In genomic region chr3:41417574-41417973, GRCh38 we compare ENCODE assay signal across 31 cellular contexts.
"Had no signal": no experiment of that assay in that cellular context is flagged by ENCODE, and none has a peak within 500 bp of the region (broad histone marks: within the 10 kb centered on the region; RNA-seq: fewer than 3 reads in every experiment).

No MANE protein-coding gene starts in this region.

- DNase-seq: activated CD4-positive, alpha-beta T cell treated with anti-CD3 and anti-CD28 coated beads for 36 hours; activated CD4-positive, alpha-beta T cell treated with anti-CD3 and anti-CD28 coated beads, Interleukin-2, amount 10 ng/mL, durations not matched to agents 7 days and 5 days; activated CD4-positive, alpha-beta T cell treated with anti-CD3 and anti-CD28 coated beads, Interleukin-2, amount 50 U/mL, for 48 hours; activated CD8-positive, alpha-beta T cell treated with anti-CD3 and anti-CD28 coated beads, Interleukin-2, amount 10 ng/mL, durations not matched to agents 7 days and 5 days; activated gamma-delta T cell treated with Interleukin-2 at 50 U/mL for 16 hours; activated naive CD4-positive, alpha-beta T cell treated with anti-CD3 and anti-CD28 coated beads for 36 hours; activated T-cell treated with anti-CD3 and anti-CD28 coated beads, Interleukin-2, amount 50 U/mL, for 24 hours; adrenal gland; anterior cingulate cortex; caudate nucleus; cerebellar nuclear complex; NCI-H1105; NCI-H1417 treated with DMSO at 0.1 percent for 48 hours; NCI-H187 treated with DMSO at 0.1 percent for 48 hours; NCI-H2081; NCI-H226; NCI-H446 treated with DMSO at 0.1 percent for 48 hours; NCI-H748 treated with DMSO at 0.1 percent for 48 hours; NK-92 treated with Interleukin-12 subunit alpha and Interleukin-12 subunit beta, amount 100 ng/mL, for 24 hours; PC-3; Peyer's patch; RPMI8226; SHP77 treated with DMSO at 0.1 percent for 48 hours; SW 1271 had no signal

- H3K4me3 Mint-ChIP-seq: activated CD4-positive, alpha-beta T cell treated with anti-CD3 and anti-CD28 coated beads for 36 hours; activated CD4-positive, alpha-beta T cell treated with anti-CD3 and anti-CD28 coated beads, Interleukin-2, amount 10 ng/mL, durations not matched to agents 7 days and 5 days; activated CD8-positive, alpha-beta T cell treated with anti-CD3 and anti-CD28 coated beads, Interleukin-2, amount 10 ng/mL, durations not matched to agents 7 days and 5 days; activated naive CD4-positive, alpha-beta T cell treated with anti-CD3 and anti-CD28 coated beads for 36 hours; activated T-cell treated with anti-CD3 and anti-CD28 coated beads, Interleukin-2, amount 50 U/mL, for 24 hours; brain; T-helper 1 cell treated with Interleukin-12 subunit alpha and Interleukin-12 subunit beta and Interleukin-4 antibody, amounts not matched to agents 30 μg/mL and 1 μg/mL, for 36 hours; T-helper 2 cell treated with Interferon-gamma antibody and Interleukin-4, amounts not matched to agents 5 μg/mL and 100 μg/mL, for 36 hours had no signal

- H3K27ac ChIP-seq: adrenal gland, Peyer's patch, SJSA1 had no signal

- H3K27ac Mint-ChIP-seq: activated CD4-positive, alpha-beta T cell treated with anti-CD3 and anti-CD28 coated beads for 36 hours; activated CD4-positive, alpha-beta T cell treated with anti-CD3 and anti-CD28 coated beads, Interleukin-2, amount 10 ng/mL, durations not matched to agents 7 days and 5 days; activated CD8-positive, alpha-beta T cell treated with anti-CD3 and anti-CD28 coated beads, Interleukin-2, amount 10 ng/mL, durations not matched to agents 7 days and 5 days; activated naive CD4-positive, alpha-beta T cell treated with anti-CD3 and anti-CD28 coated beads for 36 hours; activated naive CD4-positive, alpha-beta T cell treated with anti-CD3 and anti-CD28 coated beads, Interleukin-2, amount 50 U/mL, for 72 hours; activated T-cell treated with anti-CD3 and anti-CD28 coated beads, Interleukin-2, amount 50 U/mL, for 24 hours; activated T-helper 2 cell treated with anti-CD3 and anti-CD28 coated beads, Interferon-gamma antibody, Interleukin-2, Interleukin-4, amounts not matched to agents 10 μg/mL and 5 μg/mL and 100 μg/mL, durations not matched to agents 14 hours and 24 hours and 36 hours; brain; T-helper 1 cell treated with Interleukin-12 subunit alpha and Interleukin-12 subunit beta and Interleukin-4 antibody, amounts not matched to agents 30 μg/mL and 1 μg/mL, for 36 hours; T-helper 2 cell treated with Interferon-gamma antibody and Interleukin-4, amounts not matched to agents 5 μg/mL and 100 μg/mL, for 36 hours had no signal

- H3K27me3 Mint-ChIP-seq: activated CD4-positive, alpha-beta T cell treated with anti-CD3 and anti-CD28 coated beads for 36 hours; activated CD4-positive, alpha-beta T cell treated with anti-CD3 and anti-CD28 coated beads, Interleukin-2, amount 10 ng/mL, durations not matched to agents 7 days and 5 days; activated T-cell treated with anti-CD3 and anti-CD28 coated beads, Interleukin-2, amount 50 U/mL, for 24 hours; brain had no signal

- ATAC-seq: activated CD4-positive, alpha-beta T cell treated with anti-CD3 and anti-CD28 coated beads for 36 hours; activated CD4-positive, CD25-positive, alpha-beta regulatory T cell treated with anti-CD3 and anti-CD28 coated beads, Interleukin-2, amount 50 U/mL, for 24 hours; activated CD8-positive, alpha-beta T cell treated with anti-CD3 and anti-CD28 coated beads, Interleukin-2, amount 10 ng/mL, durations not matched to agents 7 days and 5 days; activated naive CD4-positive, alpha-beta T cell treated with anti-CD3 and anti-CD28 coated beads, Interleukin-2, amount 50 U/mL, for 72 hours; PC-3 had no signal

- H3K4me3 ChIP-seq: adrenal gland, Peyer's patch, SJSA1 had no signal

- H3K4me1 ChIP-seq: adrenal gland, Peyer's patch had no signal

- H3K36me3 ChIP-seq: adrenal gland, Peyer's patch, SJSA1 had no signal

- H3K27me3 ChIP-seq: adrenal gland, Peyer's patch, SJSA1 had no signal

- H3K36me3 Mint-ChIP-seq: activated naive CD4-positive, alpha-beta T cell treated with anti-CD3 and anti-CD28 coated beads, Interleukin-2, amount 50 U/mL, for 72 hours; brain had no signal

- H3K9me3 Mint-ChIP-seq: activated CD4-positive, alpha-beta T cell treated with anti-CD3 and anti-CD28 coated beads, Interleukin-2, amount 10 ng/mL, durations not matched to agents 7 days and 5 days; activated naive CD4-positive, alpha-beta T cell treated with anti-CD3 and anti-CD28 coated beads for 36 hours; activated naive CD4-positive, alpha-beta T cell treated with anti-CD3 and anti-CD28 coated beads, Interleukin-2, amount 50 U/mL, for 72 hours; activated T-cell treated with anti-CD3 and anti-CD28 coated beads, Interleukin-2, amount 50 U/mL, for 24 hours; activated T-helper 2 cell treated with anti-CD3 and anti-CD28 coated beads, Interferon-gamma antibody, Interleukin-2, Interleukin-4, amounts not matched to agents 10 μg/mL and 5 μg/mL and 100 μg/mL, durations not matched to agents 14 hours and 24 hours and 36 hours; brain; T-helper 1 cell treated with Interleukin-12 subunit alpha and Interleukin-12 subunit beta and Interleukin-4 antibody, amounts not matched to agents 30 μg/mL and 1 μg/mL, for 36 hours; T-helper 2 cell treated with Interferon-gamma antibody and Interleukin-4, amounts not matched to agents 5 μg/mL and 100 μg/mL, for 36 hours had no signal

- H3K9me3 ChIP-seq: adrenal gland, Peyer's patch, SJSA1 had no signal
